Comparison of ENCODE assay signal across 28 cellular contexts in the genomic region with DNA sequence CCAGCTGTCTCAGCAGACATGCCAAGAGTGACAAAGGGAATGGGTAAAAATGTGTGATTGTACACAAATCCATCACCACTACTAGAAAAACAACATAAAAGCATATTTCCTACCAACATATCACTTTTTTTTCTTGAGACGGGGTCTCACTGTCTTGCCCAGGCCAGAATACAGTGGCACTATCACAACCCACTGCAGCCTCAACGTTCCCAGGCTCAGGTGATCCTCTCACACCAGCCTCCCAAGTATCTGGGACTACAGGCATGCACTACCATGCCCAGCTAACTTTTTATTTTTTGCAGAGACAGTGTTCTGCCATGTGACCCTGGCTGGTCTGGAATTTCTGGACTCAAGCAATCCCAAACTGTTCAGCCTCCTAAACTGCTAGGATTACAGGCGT.
"Had no signal": no experiment of that assay in that cellular context is flagged by ENCODE, and none has a peak within 500 bp of the region (broad histone marks: within the 10 kb centered on the region; RNA-seq: fewer than 3 reads in every experiment).

No MANE protein-coding gene starts in this region.

- H3K4me3 ChIP-seq: adrenal gland, SJCRH30, SK-N-MC had no signal

- H3K27me3 ChIP-seq: adrenal gland, SJCRH30 had no signal

- H3K9ac ChIP-seq: KMS-11 had no signal

- H3K9me3 Mint-ChIP-seq: activated B cell treated with CpG ODN at 0.5 μM for 24 hours; activated CD4-positive, alpha-beta memory T cell treated with anti-CD3 and anti-CD28 coated beads for 36 hours; activated naive CD4-positive, alpha-beta T cell treated with anti-CD3 and anti-CD28 coated beads for 36 hours; activated naive CD4-positive, alpha-beta T cell treated with anti-CD3 and anti-CD28 coated beads, Interleukin-2, amount 50 U/mL, for 72 hours; activated T-cell treated with anti-CD3 and anti-CD28 coated beads, Interleukin-2, amount 50 U/mL, for 4 hours; activated T-helper 1 cell treated with anti-CD3 and anti-CD28 coated beads, Interleukin-12 subunit alpha, Interleukin-12 subunit beta, Interleukin-2, Interleukin-4 antibody, amounts not matched to agents 30 ng/mL and 10 ng/mL and 1 ng/mL, durations not matched to agents 14 hours and 24 hours and 36 hours; brain had no signal

- H3K4me1 ChIP-seq: SJCRH30 had no signal

- H3K36me3 Mint-ChIP-seq: brain had no signal

- H3K36me3 ChIP-seq: adrenal gland, SJCRH30 had no signal

- H3K27me3 Mint-ChIP-seq: activated B cell treated with CpG ODN at 0.5 μM for 24 hours; activated CD4-positive, alpha-beta memory T cell treated with anti-CD3 and anti-CD28 coated beads for 36 hours had no signal

- DNase-seq: activated B cell treated with CpG ODN at 0.5 μM for 24 hours; activated CD4-positive, alpha-beta memory T cell treated with anti-CD3 and anti-CD28 coated beads for 36 hours; activated CD4-positive, alpha-beta T cell treated with anti-CD3 and anti-CD28 coated beads for 4 hours; activated CD4-positive, alpha-beta T cell treated with anti-CD3 and anti-CD28 coated beads, Interleukin-2, amount 50 U/mL, for 1 hour; activated CD4-positive, CD25-positive, alpha-beta regulatory T cell treated with anti-CD3 and anti-CD28 coated beads, Interleukin-2, amount 50 U/mL, for 72 hours; activated CD8-positive, alpha-beta memory T cell treated with anti-CD3 and anti-CD28 coated beads, Interleukin-2, amount 50 U/mL, for 4 hours; activated gamma-delta T cell treated with Interleukin-2 at 50 U/mL for 16 hours; activated naive CD4-positive, alpha-beta T cell treated with anti-CD3 and anti-CD28 coated beads for 36 hours; activated T-cell treated with anti-CD3 and anti-CD28 coated beads for 4 hours; activated T-cell treated with anti-CD3 and anti-CD28 coated beads, Interleukin-2, amount 50 U/mL, for 4 hours; adrenal gland; anterior cingulate cortex; central memory CD4-positive, alpha-beta T cell; NCI-H1105; NCI-H1417 treated with DMSO at 0.1 percent for 48 hours; NCI-H187 treated with DMSO at 0.1 percent for 48 hours; NCI-H2081 treated with DMSO at 0.1 percent for 48 hours; NCI-H345; NCI-H524 treated with DMSO at 0.1 percent for 48 hours; SHP77; SJCRH30; T1000 had no signal

- H3K4me3 Mint-ChIP-seq: activated B cell treated with CpG ODN at 0.5 μM for 24 hours; activated CD4-positive, alpha-beta memory T cell treated with anti-CD3 and anti-CD28 coated beads for 36 hours; activated naive CD4-positive, alpha-beta T cell treated with anti-CD3 and anti-CD28 coated beads for 36 hours; activated T-cell treated with anti-CD3 and anti-CD28 coated beads, Interleukin-2, amount 50 U/mL, for 4 hours; activated T-helper 1 cell treated with anti-CD3 and anti-CD28 coated beads, Interleukin-12 subunit alpha, Interleukin-12 subunit beta, Interleukin-2, Interleukin-4 antibody, amounts not matched to agents 30 ng/mL and 10 ng/mL and 1 ng/mL, durations not matched to agents 14 hours and 24 hours and 36 hours had no signal

- H3K9me3 ChIP-seq: adrenal gland, SJCRH30 had no signal

- ATAC-seq: activated naive CD4-positive, alpha-beta T cell treated with anti-CD3 and anti-CD28 coated beads, Interleukin-2, amount 50 U/mL, for 72 hours; activated T-cell treated with anti-CD3 and anti-CD28 coated beads, Interleukin-2, amount 50 U/mL, for 4 hours; Panc1 had no signal

- H3K27ac ChIP-seq: adrenal gland, KMS-11, SJCRH30, SK-N-MC had no signal

- H3K27ac Mint-ChIP-seq: activated B cell treated with CpG ODN at 0.5 μM for 24 hours; activated CD4-positive, alpha-beta memory T cell treated with anti-CD3 and anti-CD28 coated beads for 36 hours; activated naive CD4-positive, alpha-beta T cell treated with anti-CD3 and anti-CD28 coated beads for 36 hours; activated naive CD4-positive, alpha-beta T cell treated with anti-CD3 and anti-CD28 coated beads, Interleukin-2, amount 50 U/mL, for 72 hours; activated T-helper 1 cell treated with anti-CD3 and anti-CD28 coated beads, Interleukin-12 subunit alpha, Interleukin-12 subunit beta, Interleukin-2, Interleukin-4 antibody, amounts not matched to agents 30 ng/mL and 10 ng/mL and 1 ng/mL, durations not matched to agents 14 hours and 24 hours and 36 hours had no signal
